12 cellular contexts compared by ENCODE assay signal in genomic region chr5:14281746-14282181, GRCh38.
DNase-seq lines count a peak whose midpoint lies in the region; ATAC-seq and TF ChIP-seq lines count a peak whose summit lies in the region.
"Had no signal": no experiment of that assay in that cellular context is flagged by ENCODE, and none has a peak within 500 bp of the region (broad histone marks: within the 10 kb centered on the region; RNA-seq: fewer than 3 reads in every experiment).

No MANE protein-coding gene starts in this region.

- no peaks in the 10 kb centered on the region for H3K27me3 Mint-ChIP-seq in activated CD8-positive, alpha-beta T cell treated with anti-CD3 and anti-CD28 coated beads for 36 hours
- H3K27me3 Mint-ChIP-seq in activated CD8-positive, alpha-beta T cell treated with anti-CD3 and anti-CD28 coated beads, Interleukin-2, amount 10 ng/mL, durations not matched to agents 7 days and 5 days (ENCODE audit: low read depth), result peaks cover 5% of the 10 kb centered on the region
- no peaks in the 10 kb centered on the region for H3K27me3 Mint-ChIP-seq in osteocyte (ENCODE audit: unreplicated experiment)
- H3K27me3 Mint-ChIP-seq: memory B cell had no signal

- H3K9me3 ChIP-seq in WERI-Rb-1 (ENCODE audit: severe bottlenecking), result no peaks in the 10 kb centered on the region
- H3K9me3 ChIP-seq: heart left ventricle had no signal

- H3K4me3 ChIP-seq in WERI-Rb-1 (ENCODE audit: low read depth, low read length), result no peak overlapping the region
- H3K4me3 ChIP-seq: heart left ventricle had no signal

- POLR2A ChIA-PET in activated CD8-positive, alpha-beta T cell treated with anti-CD3 and anti-CD28 coated beads for 36 hours (lab: Charles Lee), result no interaction called here
- POLR2A ChIA-PET in activated CD8-positive, alpha-beta T cell treated with anti-CD3 and anti-CD28 coated beads, Interleukin-2, amount 10 ng/mL, durations not matched to agents 7 days and 5 days (lab: Charles Lee), result interaction anchor here (0.8 kb wide), 1 partner anchor 287 kb away, joined by 3 read pairs; no protein-coding TSS in a partner anchor

- H3K27me3 ChIP-seq in WERI-Rb-1 (ENCODE audit: insufficient read depth, low read depth, severe bottlenecking), result no peaks in the 10 kb centered on the region
- H3K27me3 ChIP-seq: heart left ventricle had no signal

- H3K36me3 Mint-ChIP-seq in activated CD8-positive, alpha-beta T cell treated with anti-CD3 and anti-CD28 coated beads for 36 hours (ENCODE audit: low read depth), result no peaks in the 10 kb centered on the region
- H3K36me3 Mint-ChIP-seq in activated CD8-positive, alpha-beta T cell treated with anti-CD3 and anti-CD28 coated beads, Interleukin-2, amount 10 ng/mL, durations not matched to agents 7 days and 5 days (ENCODE audit: low read depth), result no peaks in the 10 kb centered on the region
- H3K36me3 Mint-ChIP-seq in osteocyte (ENCODE audit: unreplicated experiment), result peaks cover 15% of the 10 kb centered on the region

- H3K36me3 ChIP-seq in WERI-Rb-1, result no peaks in the 10 kb centered on the region

- no peak overlapping the region for H3K27ac ChIP-seq in WERI-Rb-1

- CTCF ChIA-PET in activated CD8-positive, alpha-beta T cell treated with anti-CD3 and anti-CD28 coated beads for 36 hours (lab: Charles Lee), result no interaction called here
- CTCF ChIA-PET in activated CD8-positive, alpha-beta T cell treated with anti-CD3 and anti-CD28 coated beads, Interleukin-2, amount 10 ng/mL, durations not matched to agents 7 days and 5 days (lab: Charles Lee), result no interaction called here

- no peak overlapping the region for H3K4me3 Mint-ChIP-seq in activated CD8-positive, alpha-beta T cell treated with anti-CD3 and anti-CD28 coated beads for 36 hours
- H3K4me3 Mint-ChIP-seq in activated CD8-positive, alpha-beta T cell treated with anti-CD3 and anti-CD28 coated beads, Interleukin-2, amount 10 ng/mL, durations not matched to agents 7 days and 5 days, result no peak overlapping the region
- H3K4me3 Mint-ChIP-seq in osteocyte (ENCODE audit: unreplicated experiment), result no peak overlapping the region
- H3K4me3 Mint-ChIP-seq: memory B cell had no signal

- peak; percentile 28 for DNase-seq in activated CD8-positive, alpha-beta T cell treated with anti-CD3 and anti-CD28 coated beads for 36 hours
- DNase-seq in activated CD8-positive, alpha-beta T cell treated with anti-CD3 and anti-CD28 coated beads, Interleukin-2, amount 10 ng/mL, durations not matched to agents 7 days and 5 days, result no peak
- no peak for DNase-seq in osteocyte (ENCODE audit: extremely low spot score, unreplicated experiment)
- DNase-seq in central memory CD4-positive, alpha-beta T cell, result no peak
- DNase-seq in WERI-Rb-1, result no peak
- DNase-seq: heart left ventricle, NCI-H1694 treated with DMSO at 0.1 percent for 48 hours had no signal

- H3K27ac Mint-ChIP-seq in activated CD8-positive, alpha-beta T cell treated with anti-CD3 and anti-CD28 coated beads for 36 hours, result no peak overlapping the region
- no peak overlapping the region for H3K27ac Mint-ChIP-seq in activated CD8-positive, alpha-beta T cell treated with anti-CD3 and anti-CD28 coated beads, Interleukin-2, amount 10 ng/mL, durations not matched to agents 7 days and 5 days
- peak overlapping the region; percentile 32 for H3K27ac Mint-ChIP-seq in osteocyte (ENCODE audit: unreplicated experiment)
- H3K27ac Mint-ChIP-seq: memory B cell had no signal

- TF ChIP-seq CTCF in activated CD8-positive, alpha-beta T cell treated with anti-CD3 and anti-CD28 coated beads for 36 hours (IDR thresholded peaks at IDR 0.05), result no peak
- TF ChIP-seq CTCF in osteocyte (IDR thresholded peaks at IDR 0.05), result no peak
- TF ChIP-seq CTCF in WERI-Rb-1 (IDR thresholded peaks at IDR 0.05; ENCODE audit: low read depth, low read length), result no peak

- H3K4me1 Mint-ChIP-seq in activated CD8-positive, alpha-beta T cell treated with anti-CD3 and anti-CD28 coated beads for 36 hours (ENCODE audit: low read depth), result peaks cover 3% of the 10 kb centered on the region
- peaks cover 6% of the 10 kb centered on the region for H3K4me1 Mint-ChIP-seq in activated CD8-positive, alpha-beta T cell treated with anti-CD3 and anti-CD28 coated beads, Interleukin-2, amount 10 ng/mL, durations not matched to agents 7 days and 5 days (ENCODE audit: low read depth)
- H3K4me1 Mint-ChIP-seq in osteocyte (ENCODE audit: unreplicated experiment), result peaks cover 52% of the 10 kb centered on the region

- ATAC-seq in activated CD8-positive, alpha-beta T cell treated with anti-CD3 and anti-CD28 coated beads for 36 hours, result peak; percentile 61
- ATAC-seq in activated CD8-positive, alpha-beta T cell treated with anti-CD3 and anti-CD28 coated beads, Interleukin-2, amount 10 ng/mL, durations not matched to agents 7 days and 5 days, result no peak
- peak; percentile 39 for ATAC-seq in GM21717 (IDR thresholded peaks at IDR 0.05; ENCODE audit: unreplicated experiment)
- peak; percentile 84 for ATAC-seq in HG03460 (IDR thresholded peaks at IDR 0.05; ENCODE audit: unreplicated experiment)
- ATAC-seq in HG03108 (IDR thresholded peaks at IDR 0.05; ENCODE audit: unreplicated experiment), result no peak
- ATAC-seq: sciatic nerve had no signal

- intact Hi-C loops in activated CD8-positive, alpha-beta T cell treated with anti-CD3 and anti-CD28 coated beads for 36 hours (cut with micrococcal nuclease), result no loop called here

- H3K9me3 Mint-ChIP-seq in activated CD8-positive, alpha-beta T cell treated with anti-CD3 and anti-CD28 coated beads for 36 hours, result no peaks in the 10 kb centered on the region
- H3K9me3 Mint-ChIP-seq in activated CD8-positive, alpha-beta T cell treated with anti-CD3 and anti-CD28 coated beads, Interleukin-2, amount 10 ng/mL, durations not matched to agents 7 days and 5 days (ENCODE audit: insufficient read depth), result no peaks in the 10 kb centered on the region
- no peaks in the 10 kb centered on the region for H3K9me3 Mint-ChIP-seq in osteocyte (ENCODE audit: unreplicated experiment)
- H3K9me3 Mint-ChIP-seq: memory B cell had no signal

Comparison
In these comparisons a context has a peak if more than half of its experiments do, and no peak if none do; other contexts are left out.
1. ATAC-seq: peak in activated CD8-positive, alpha-beta T cell treated with anti-CD3 and anti-CD28 coated beads for 36 hours (single experiment), GM21717 (single experiment) and HG03460 (single experiment); none in activated CD8-positive, alpha-beta T cell treated with anti-CD3 and anti-CD28 coated beads, Interleukin-2, amount 10 ng/mL, durations not matched to agents 7 days and 5 days (single experiment) and HG03108 (single experiment).